ENCODE assay signal across 8 cellular contexts in genomic region chr14:95361373-95362179, GRCh38. TPM values are rescaled to one million over a fixed set of nuclear protein-coding genes. Genes with fewer than 3 reads are reported as not detected.
A peak's percentile ranks its signal among the peaks of the same experiment; 100 is the strongest.
DNase-seq lines count a peak whose midpoint lies in the region; ATAC-seq and TF ChIP-seq lines count a peak whose summit lies in the region.

No MANE protein-coding gene starts in this region.

- peak; percentile 94 for TF ChIP-seq CTCF in DOHH2 (IDR thresholded peaks at IDR 0.05; ENCODE audit: low read depth, low read length, poor library complexity, severe bottlenecking)
- TF ChIP-seq CTCF in fibroblast of the aortic adventitia (IDR thresholded peaks at IDR 0.05; ENCODE audit: insufficient read depth, low read length) = peak; percentile 57
- TF ChIP-seq CTCF in osteocyte (IDR thresholded peaks at IDR 0.05) = peak; percentile 50

- H3K9me3 ChIP-seq in DOHH2 (ENCODE audit: control insufficient read depth, insufficient read depth, low read length) = no peaks in the 10 kb centered on the region

- H3F3A ChIP-seq in DOHH2 (ENCODE audit: control insufficient read depth, insufficient read depth) = no peaks in the 10 kb centered on the region

- H3K4me3 ChIP-seq in DOHH2 (ENCODE audit: low read length) (no peak overlapping the region), fibroblast of the aortic adventitia (ENCODE audit: low read depth, low read length) (no peak overlapping the region)

- no peak overlapping the region for H3K27ac ChIP-seq in DOHH2 (ENCODE audit: low read depth, low read length)

- no peak overlapping the region for H3K4me2 ChIP-seq in DOHH2 (ENCODE audit: low read length)

- H3K27me3 ChIP-seq in DOHH2 (ENCODE audit: control insufficient read depth, low read length) = peaks cover 40% of the 10 kb centered on the region

- H3K4me1 Mint-ChIP-seq in osteocyte (ENCODE audit: unreplicated experiment) = peaks cover 9% of the 10 kb centered on the region

- H3K4me1 ChIP-seq in DOHH2 (ENCODE audit: control insufficient read depth, low read length) = no peaks in the 10 kb centered on the region

- no peaks in the 10 kb centered on the region for H3K36me3 ChIP-seq in DOHH2 (ENCODE audit: control insufficient read depth, low read length)

- peak; percentile 50 for ATAC-seq in HG02938 (IDR thresholded peaks at IDR 0.05; ENCODE audit: unreplicated experiment)

- H3K9me2 ChIP-seq in DOHH2 (replicated peaks; ENCODE audit: control insufficient read depth, low read length) = no peaks in the 10 kb centered on the region

- H3K79me2 ChIP-seq in DOHH2 (ENCODE audit: control insufficient read depth, low read length) = no peaks in the 10 kb centered on the region

- H3K36me3 Mint-ChIP-seq in osteocyte (ENCODE audit: unreplicated experiment) = no peaks in the 10 kb centered on the region

- no peaks in the 10 kb centered on the region for H3K9me3 Mint-ChIP-seq in osteocyte (ENCODE audit: unreplicated experiment)

- DNase-seq in activated CD4-positive, alpha-beta T cell treated with anti-CD3 and anti-CD28 coated beads, Interleukin-2, amount 50 U/mL, for 1 hour = peak; percentile 9
- DNase-seq in fibroblast of the aortic adventitia (ENCODE audit: low read depth) (peak; percentile 20), osteocyte (ENCODE audit: extremely low spot score, unreplicated experiment) (no peak), MV-4-11 (lab: John Stamatoyannopoulos, UW) (no peak), NCI-H2081 treated with DMSO at 0.1 percent for 48 hours (lab: John Stamatoyannopoulos, UW) (no peak), NCI-H510A (lab: John Stamatoyannopoulos, UW) (no peak)

- H3K27ac Mint-ChIP-seq in osteocyte (ENCODE audit: unreplicated experiment) = no peak overlapping the region

- H4K20me1 ChIP-seq in DOHH2 (ENCODE audit: control insufficient read depth, insufficient read depth, low read depth, low read length) = no peaks in the 10 kb centered on the region

- peaks cover 49% of the 10 kb centered on the region for H3K27me3 Mint-ChIP-seq in osteocyte (ENCODE audit: unreplicated experiment)

- no peak overlapping the region for H3K4me3 Mint-ChIP-seq in osteocyte (ENCODE audit: unreplicated experiment)

RNA-seq across cellular contexts. Expression of gene CLMN, which starts 41.9 kb away (rescaled TPM):
- total RNA-seq in fibroblast of the aortic adventitia (ENCODE audit: low replicate concordance) (0.36 and 1.8 TPM in 2 replicates), osteocyte (5.1 and 5.4 TPM in 2 replicates)

Comparison
In these comparisons a context has a peak if more than half of its experiments do, and no peak if none do; other contexts are left out.
1. DNase-seq: peak in activated CD4-positive, alpha-beta T cell treated with anti-CD3 and anti-CD28 coated beads, Interleukin-2, amount 50 U/mL, for 1 hour (single experiment) and fibroblast of the aortic adventitia (single experiment); none in osteocyte (single experiment), MV-4-11 (single experiment), NCI-H2081 treated with DMSO at 0.1 percent for 48 hours (single experiment) and NCI-H510A (single experiment).
2. Peak in every context shown above with its lines, with median percentiles within 50 percentile points of each other: CTCF ChIP-seq.